8 cellular contexts compared by ENCODE assay signal in genomic region chr16:3637371-3637923, GRCh38. TPM values are rescaled to one million over a fixed set of nuclear protein-coding genes. Genes with fewer than 3 reads are reported as not detected.
DNase-seq lines count a peak whose midpoint lies in the region; ATAC-seq lines count a peak whose summit lies in the region.

No MANE protein-coding gene starts in this region.

- peaks cover 25% of the 10 kb centered on the region for H3K4me1 Mint-ChIP-seq in activated naive CD4-positive, alpha-beta T cell treated with anti-CD3 and anti-CD28 coated beads, Interleukin-2, amount 10 ng/mL, durations not matched to agents 7 days and 5 days
- peaks cover 29 to 46% (median 33%) of the 10 kb centered on the region in 4 donors for H3K4me1 Mint-ChIP-seq in naive thymus-derived CD8-positive, alpha-beta T cell

- peak; percentile 94 to 96 for ATAC-seq in naive thymus-derived CD8-positive, alpha-beta T cell
- ATAC-seq in GM19351 (IDR thresholded peaks at IDR 0.05; ENCODE audit: unreplicated experiment) (no peak), HG03175 (IDR thresholded peaks at IDR 0.05; ENCODE audit: unreplicated experiment) (no peak)

- peak; percentile 87 for DNase-seq in GF-D8 (lab: John Stamatoyannopoulos, UW)
- peak; percentile 79 for DNase-seq in NOMO-1 treated with DMSO at 0.1 percent for 48 hours (lab: John Stamatoyannopoulos, UW; ENCODE audit: unreplicated experiment)
- peak; percentile 66 for DNase-seq in activated naive CD4-positive, alpha-beta T cell treated with anti-CD3 and anti-CD28 coated beads, Interleukin-2, amount 10 ng/mL, durations not matched to agents 7 days and 5 days
- peak in 6 of 10 donors; percentile 20 to 51 (median 34) for DNase-seq in naive thymus-derived CD8-positive, alpha-beta T cell
- DNase-seq in epidermal melanocyte (ENCODE audit: insufficient read length, low spot score), result no peak
- DNase-seq in NCI-H774 (lab: John Stamatoyannopoulos, UW), result no peak

- CTCF ChIA-PET in activated naive CD4-positive, alpha-beta T cell treated with anti-CD3 and anti-CD28 coated beads, Interleukin-2, amount 10 ng/mL, durations not matched to agents 7 days and 5 days (lab: Charles Lee), result interaction anchor here (1.0 to 1.9 kb wide), 2 partner anchors 11 to 16 kb away, joined by 5 to 8 read pairs; no protein-coding TSS in a partner anchor

- no peaks in the 10 kb centered on the region for H3K9me3 Mint-ChIP-seq in activated naive CD4-positive, alpha-beta T cell treated with anti-CD3 and anti-CD28 coated beads, Interleukin-2, amount 10 ng/mL, durations not matched to agents 7 days and 5 days
- no peaks in the 10 kb centered on the region for H3K9me3 Mint-ChIP-seq in naive thymus-derived CD8-positive, alpha-beta T cell

- H3K27me3 Mint-ChIP-seq in activated naive CD4-positive, alpha-beta T cell treated with anti-CD3 and anti-CD28 coated beads, Interleukin-2, amount 10 ng/mL, durations not matched to agents 7 days and 5 days, result no peaks in the 10 kb centered on the region
- no peaks in the 10 kb centered on the region for H3K27me3 Mint-ChIP-seq in naive thymus-derived CD8-positive, alpha-beta T cell

- peaks cover 11% of the 10 kb centered on the region for H3K36me3 Mint-ChIP-seq in activated naive CD4-positive, alpha-beta T cell treated with anti-CD3 and anti-CD28 coated beads, Interleukin-2, amount 10 ng/mL, durations not matched to agents 7 days and 5 days
- H3K36me3 Mint-ChIP-seq in naive thymus-derived CD8-positive, alpha-beta T cell, result peaks cover 0 to 9% (median 5%) of the 10 kb centered on the region in 3 donors

- H3K4me3 Mint-ChIP-seq in activated naive CD4-positive, alpha-beta T cell treated with anti-CD3 and anti-CD28 coated beads, Interleukin-2, amount 10 ng/mL, durations not matched to agents 7 days and 5 days, result no peak overlapping the region
- peak overlapping the region in 8 of 10 donors; percentile 10 to 64 (median 53) for H3K4me3 Mint-ChIP-seq in naive thymus-derived CD8-positive, alpha-beta T cell

- H3K27ac Mint-ChIP-seq in activated naive CD4-positive, alpha-beta T cell treated with anti-CD3 and anti-CD28 coated beads, Interleukin-2, amount 10 ng/mL, durations not matched to agents 7 days and 5 days, result peak overlapping the region; percentile 85
- H3K27ac Mint-ChIP-seq in naive thymus-derived CD8-positive, alpha-beta T cell, result peak overlapping the region; percentile 75 to 93 (median 84)

- POLR2A ChIA-PET in naive thymus-derived CD8-positive, alpha-beta T cell (lab: Charles Lee), result interaction anchor here (0.7 to 1.6 kb wide), 3 partner anchors 26 to 62 kb away, joined by 3 to 6 read pairs (median 3); partner anchors contain the start of gene SLX4

RNA-seq across cellular contexts. Expression of gene DNASE1, which starts 17.0 kb away (rescaled TPM):
- 10 to 100 TPM; 53.5 to 56.7 TPM for total RNA-seq in naive thymus-derived CD8-positive, alpha-beta T cell
- polyA plus RNA-seq in naive thymus-derived CD8-positive, alpha-beta T cell, result 10 to 100 TPM in 1 of 3 donors, 1 to 10 TPM in 2; 1.5 to 15.4 (median 2.8) TPM

RNA-seq across cellular contexts. Expression of gene SLX4, which starts 26.0 kb away (rescaled TPM):
- 1 to 10 TPM; 7.8 to 8.6 TPM for total RNA-seq in naive thymus-derived CD8-positive, alpha-beta T cell
- polyA plus RNA-seq in naive thymus-derived CD8-positive, alpha-beta T cell, result 1 to 10 TPM in 1 of 3 donors, under 1 TPM in 2; 0.32 to 1.2 (median 0.43) TPM

Comparison
In these comparisons a context has a peak if more than half of its experiments do, and no peak if none do; other contexts are left out.
1. DNase-seq: peak in GF-D8 (single experiment), NOMO-1 treated with DMSO at 0.1 percent for 48 hours (single experiment), activated naive CD4-positive, alpha-beta T cell treated with anti-CD3 and anti-CD28 coated beads, Interleukin-2, amount 10 ng/mL, durations not matched to agents 7 days and 5 days (single experiment) and naive thymus-derived CD8-positive, alpha-beta T cell (6 of 10); none in epidermal melanocyte (single experiment) and NCI-H774 (single experiment).
2. ATAC-seq: peak in naive thymus-derived CD8-positive, alpha-beta T cell (2 of 2); none in GM19351 (single experiment) and HG03175 (single experiment).